In the genomic region with DNA sequence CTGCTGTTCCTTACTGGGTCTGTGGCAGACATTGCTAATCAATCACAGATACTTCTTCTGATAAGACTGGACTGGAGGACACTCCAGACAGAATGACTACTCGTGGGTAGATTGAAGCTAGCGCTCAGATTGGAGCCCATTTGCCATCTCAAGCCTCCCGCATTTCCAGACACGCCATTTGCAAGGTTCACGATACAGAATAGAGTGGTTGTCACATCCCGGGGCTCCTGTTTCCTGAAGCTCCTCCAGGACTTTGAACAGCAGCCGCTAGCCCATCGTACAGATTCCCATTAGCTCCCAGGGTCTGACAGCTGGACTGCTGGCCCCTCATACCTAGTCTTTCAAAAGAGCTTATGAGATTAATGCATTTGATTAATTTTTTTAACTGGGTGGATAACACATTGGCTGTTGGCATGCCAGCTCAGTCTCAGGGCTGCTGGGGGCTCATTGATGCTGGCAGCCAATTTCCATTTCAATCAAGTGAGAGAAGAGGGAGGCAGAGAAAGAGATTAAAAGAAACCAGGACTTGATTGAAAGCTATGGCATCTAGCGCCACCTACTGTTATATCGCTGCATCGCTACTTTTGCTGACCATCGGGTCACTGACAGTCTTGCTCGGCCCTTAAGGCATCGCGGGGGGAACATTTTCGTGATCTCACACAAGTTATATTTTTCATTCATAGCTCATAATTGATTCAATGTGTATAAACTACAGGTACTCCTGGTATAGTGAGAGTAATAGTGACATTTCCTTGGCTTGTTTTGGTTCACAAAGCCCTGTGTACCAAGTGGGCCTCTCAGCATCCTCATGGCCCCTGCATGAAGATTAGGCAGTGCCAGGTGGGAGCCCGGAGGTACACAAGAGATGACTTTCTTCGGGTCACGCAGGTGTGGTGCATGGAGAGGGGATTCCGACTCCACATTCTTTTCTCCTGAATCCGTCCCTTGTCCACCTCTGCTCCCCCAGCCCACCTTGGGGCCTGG, we compare ENCODE assay signal across 8 cellular contexts.
DNase-seq lines count a peak whose midpoint lies in the region; ATAC-seq, FAIRE-seq and TF ChIP-seq lines count a peak whose summit lies in the region.

No MANE protein-coding gene starts in this region.

- H3K4me1 ChIP-seq in A549: no peaks in the 10 kb centered on the region
- no peaks in the 10 kb centered on the region for H3K4me1 ChIP-seq in mucosa of descending colon (ENCODE audit: low read depth)

- WGBS in A549 (ENCODE audit: missing lambda C conversion rate): 8% methylated on average over 21 of the region's 21 CpGs

- H3K36me3 Mint-ChIP-seq in T-helper 2 cell treated with Interferon-gamma antibody and Interleukin-4, amounts not matched to agents 5 μg/mL and 100 μg/mL, for 36 hours (ENCODE audit: low read depth): no peaks in the 10 kb centered on the region

- CTCF ChIA-PET in A549 (lab: Yijun Ruan, JAX): interaction anchor here (0.6 to 4.9 kb wide), 52 partner anchors 9 to 1035 kb away, joined by 3 to 25 read pairs (median 4); partner anchors contain the start of gene SRRM4

- H3K27ac Mint-ChIP-seq in T-helper 2 cell treated with Interferon-gamma antibody and Interleukin-4, amounts not matched to agents 5 μg/mL and 100 μg/mL, for 36 hours: no peak overlapping the region

- DNase-seq in A549 (ENCODE audit: low read depth in 1 of 2, low spot score in 1 of 2) (peak; percentile 54 to 77), GM10266 (ENCODE audit: extremely low spot score) (peak; percentile 59), NCI-H1436 treated with DMSO at 0.1 percent for 48 hours (lab: John Stamatoyannopoulos, UW) (peak; percentile 14), erythroblast (lab: John Stamatoyannopoulos, UW) (peak; percentile 54 to 73), mucosa of descending colon (peak in 2 of 3 donors; percentile 46 to 77), ureter (ENCODE audit: low spot score) (peak; percentile 52)
- peak; percentile 25 for DNase-seq in T-helper 2 cell treated with Interferon-gamma antibody and Interleukin-4, amounts not matched to agents 5 μg/mL and 100 μg/mL, for 36 hours (ENCODE audit: low spot score)

- POLR2A ChIA-PET in A549 (lab: Yijun Ruan, JAX): no interaction called here

- H3K36me3 ChIP-seq in mucosa of descending colon (ENCODE audit: low read depth): no peaks in the 10 kb centered on the region

- TF ChIP-seq CTCF in A549 (IDR thresholded peaks at IDR 0.05) (peak; percentile 84), GM10266 (IDR thresholded peaks at IDR 0.05; ENCODE audit: control insufficient read depth, insufficient read depth, low read depth, missing control alignments) (peak; percentile 78), mucosa of descending colon (IDR thresholded peaks at IDR 0.05) (peak; percentile 55)

- TF ChIP-seq POLR2A in A549 (IDR thresholded peaks at IDR 0.05; ENCODE audit: low read length) (no peak), erythroblast (IDR thresholded peaks at IDR 0.05; ENCODE audit: low read length) (no peak)

- H3K4me3 ChIP-seq in A549 (no peak overlapping the region), mucosa of descending colon (no peak overlapping the region)

- no peak for TF ChIP-seq EP300 in A549 (IDR thresholded peaks at IDR 0.05)

- intact Hi-C loops in mucosa of descending colon (cut with DNase I, micrococcal nuclease): no loop called here

- FAIRE-seq in A549 (lab: Jason Lieb, UNC): no peak

- H3K4me2 ChIP-seq in A549: no peak overlapping the region

- no peaks in the 10 kb centered on the region for H3K4me1 Mint-ChIP-seq in T-helper 2 cell treated with Interferon-gamma antibody and Interleukin-4, amounts not matched to agents 5 μg/mL and 100 μg/mL, for 36 hours (ENCODE audit: low read depth)

- H3K27ac ChIP-seq in A549: no peak overlapping the region

- no peak overlapping the region for H3K4me3 Mint-ChIP-seq in T-helper 2 cell treated with Interferon-gamma antibody and Interleukin-4, amounts not matched to agents 5 μg/mL and 100 μg/mL, for 36 hours

- peaks cover 3% of the 10 kb centered on the region for H3K27me3 Mint-ChIP-seq in T-helper 2 cell treated with Interferon-gamma antibody and Interleukin-4, amounts not matched to agents 5 μg/mL and 100 μg/mL, for 36 hours (ENCODE audit: low read depth)

- H3K9me3 ChIP-seq in A549 (no peaks in the 10 kb centered on the region), mucosa of descending colon (no peaks in the 10 kb centered on the region)

- ATAC-seq in A549 (peak; percentile 65 to 85; a peak in 3 of 6 replicates), mucosa of descending colon (peak; percentile 52), GM18511 (IDR thresholded peaks at IDR 0.05; ENCODE audit: unreplicated experiment) (no peak)

- TF ChIP-seq RAD21 in A549 (conservative IDR thresholded peaks at IDR 0.05 in 1 of 2, IDR thresholded peaks at IDR 0.05 in 1 of 2): peak; percentile 81 to 85

- H3K9me3 Mint-ChIP-seq in T-helper 2 cell treated with Interferon-gamma antibody and Interleukin-4, amounts not matched to agents 5 μg/mL and 100 μg/mL, for 36 hours: no peaks in the 10 kb centered on the region

TF ChIP-seq in A549, 52 proteins besides CTCF, POLR2A, EP300 and RAD21:
- TF ChIP-seq CHD4 (IDR thresholded peaks at IDR 0.05; ENCODE audit: borderline replicate concordance) (no peak), SMC3 (IDR thresholded peaks at IDR 0.05) (peak; percentile 70)

Comparison
In these comparisons a context has a peak if more than half of its experiments do, and no peak if none do; other contexts are left out.
1. DNase-seq: peak in every context shown above with its lines; median percentile 66 in A549; 64 in erythroblast; 62 in mucosa of descending colon; 59 in GM10266; 52 in ureter; 25 in T-helper 2 cell treated with Interferon-gamma antibody and Interleukin-4, amounts not matched to agents 5 μg/mL and 100 μg/mL, for 36 hours; 14 in NCI-H1436 treated with DMSO at 0.1 percent for 48 hours.